In the genomic region with DNA sequence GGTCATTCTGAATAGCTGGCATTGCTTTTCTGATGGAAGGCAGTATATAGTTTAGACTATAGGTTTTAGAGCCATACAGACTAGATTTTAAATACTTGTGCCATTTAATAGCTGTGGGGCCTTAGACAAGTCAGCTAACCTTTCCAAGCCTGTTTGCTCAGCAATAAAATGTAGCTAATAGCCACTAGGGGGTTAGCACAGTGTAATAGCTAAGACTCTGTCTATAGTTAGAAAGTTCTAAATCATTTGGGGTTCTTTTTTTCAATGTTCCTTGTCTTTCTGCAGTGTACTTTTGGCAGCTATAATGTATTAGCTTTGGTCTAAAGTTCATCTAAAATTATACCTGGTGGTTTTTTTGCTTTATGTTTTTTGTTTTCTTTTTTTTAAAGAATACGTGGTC, we compare ENCODE assay signal across 1 cellular context.
TF ChIP-seq lines count a peak whose summit lies in the region.

No MANE protein-coding gene starts in this region.

TF ChIP-seq in IMR-90, 13 proteins besides CTCF, POLR2A, EP300 and RAD21:
- TF ChIP-seq MAFK (IDR thresholded peaks at IDR 0.05; ENCODE audit: low read depth, low read length) (no peak), SMC3 (IDR thresholded peaks at IDR 0.05; ENCODE audit: low read depth, low read length) (no peak), CHD1 (IDR thresholded peaks at IDR 0.05; ENCODE audit: low read depth, low read length) (no peak)
